Comparison of ENCODE assay signal across 9 cellular contexts in the genomic region with DNA sequence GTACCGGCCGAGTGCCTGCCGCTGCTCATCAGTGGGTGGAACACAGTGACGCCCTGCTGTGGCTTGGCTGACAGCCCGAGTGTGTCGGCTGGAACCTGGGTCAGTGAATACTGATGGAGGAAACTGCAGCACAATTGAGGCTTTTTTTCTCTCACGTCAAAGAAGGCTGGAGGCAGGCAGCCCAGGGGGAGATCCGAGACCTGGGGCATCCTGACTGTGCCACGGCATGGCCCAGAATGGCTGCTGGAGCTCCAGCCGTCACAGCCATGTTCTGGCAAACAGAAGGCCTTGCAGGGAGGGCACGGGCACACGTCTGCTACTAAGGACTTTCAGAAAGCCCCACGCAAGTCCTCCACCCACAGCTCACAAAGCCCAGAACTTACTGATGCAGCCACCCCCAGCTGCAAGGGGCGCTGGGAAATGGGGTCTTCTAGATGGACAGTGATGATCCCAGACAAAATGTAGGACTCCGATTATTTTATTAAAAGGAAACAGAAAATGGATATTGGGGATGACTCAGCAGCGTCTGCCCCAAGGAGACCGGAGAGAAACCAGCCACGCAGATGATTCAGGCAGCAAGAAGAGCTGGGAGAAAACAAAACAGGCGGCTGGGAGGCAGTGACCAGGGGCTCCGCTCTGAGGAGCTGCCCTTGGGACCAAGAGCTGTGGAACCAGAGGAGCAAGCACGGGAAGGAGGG.
DNase-seq lines count a peak whose midpoint lies in the region; ATAC-seq and TF ChIP-seq lines count a peak whose summit lies in the region.
"Had no signal": no experiment of that assay in that cellular context is flagged by ENCODE, and none has a peak within 500 bp of the region (broad histone marks: within the 10 kb centered on the region; RNA-seq: fewer than 3 reads in every experiment).

No MANE protein-coding gene starts in this region.

- H3K36me3 ChIP-seq in upper lobe of right lung: no peaks in the 10 kb centered on the region
- H3K36me3 ChIP-seq in gastrocnemius medialis: no peaks in the 10 kb centered on the region

- no peaks in the 10 kb centered on the region for H3K27me3 ChIP-seq in right cardiac atrium (ENCODE audit: control insufficient read depth, insufficient read depth)
- no peaks in the 10 kb centered on the region for H3K27me3 ChIP-seq in upper lobe of right lung
- H3K27me3 ChIP-seq in gastrocnemius medialis: no peaks in the 10 kb centered on the region

- no peak for ATAC-seq in Right ventricle myocardium superior (ENCODE audit: poor library complexity)
- no peak for ATAC-seq in right cardiac atrium
- ATAC-seq in upper lobe of right lung: no peak
- ATAC-seq in GM19351 (IDR thresholded peaks at IDR 0.05; ENCODE audit: unreplicated experiment): no peak
- no peak for ATAC-seq in gastrocnemius medialis
- ATAC-seq: activated CD8-positive, alpha-beta T cell treated with anti-CD3 and anti-CD28 coated beads for 36 hours had no signal

- no peak for TF ChIP-seq POLR2A in gastrocnemius medialis (IDR thresholded peaks at IDR 0.05)

- H3K9me3 ChIP-seq in right cardiac atrium (ENCODE audit: control insufficient read depth, low read length): no peaks in the 10 kb centered on the region
- no peaks in the 10 kb centered on the region for H3K9me3 ChIP-seq in upper lobe of right lung
- H3K9me3 ChIP-seq in gastrocnemius medialis: no peaks in the 10 kb centered on the region

- no peak overlapping the region for H3K27ac ChIP-seq in right cardiac atrium (ENCODE audit: low read length)
- H3K27ac ChIP-seq in upper lobe of right lung: no peak overlapping the region
- H3K27ac ChIP-seq in gastrocnemius medialis: no peak overlapping the region

- H3K4me1 ChIP-seq in right cardiac atrium (ENCODE audit: control insufficient read depth, insufficient read depth, low read length) (no peaks in the 10 kb centered on the region), upper lobe of right lung (no peaks in the 10 kb centered on the region), gastrocnemius medialis (no peaks in the 10 kb centered on the region)

- TF ChIP-seq CTCF in cardiac fibroblast (IDR thresholded peaks at IDR 0.05; ENCODE audit: low read depth, low read length) (no peak), upper lobe of right lung (IDR thresholded peaks at IDR 0.05) (no peak), gastrocnemius medialis (IDR thresholded peaks at IDR 0.05 in 4 of 5, conservative IDR thresholded peaks at IDR 0.05 in 1 of 5) (no peak)

- H3K4me3 ChIP-seq in right cardiac atrium (ENCODE audit: low read length) (no peak overlapping the region), cardiac fibroblast (replicated peaks in 1 of 2; ENCODE audit: low read depth in 2 of 2, low read length in 2 of 2) (no peak overlapping the region), upper lobe of right lung (no peak overlapping the region), gastrocnemius medialis (no peak overlapping the region)

- WGBS in right cardiac atrium: 73% methylated on average over 21 of the region's 21 CpGs

- intact Hi-C loops in Right ventricle myocardium superior (cut with DNase I): no loop called here
- intact Hi-C loops in right cardiac atrium (cut with DNase I): no loop called here
- intact Hi-C loops in upper lobe of right lung (cut with DNase I): no loop called here
- intact Hi-C loops in gastrocnemius medialis (cut with DNase I; ENCODE audit: low total_unique reads): no loop called here

- in situ Hi-C loops in gastrocnemius medialis (cut with MboI; ENCODE audit: low sequenced_read_pairs in 4 of 4): no loop called here

- DNase-seq in Right ventricle myocardium superior (peak; percentile 29), right cardiac atrium (no peak), NCI-H345 treated with DMSO at 0.1 percent for 48 hours (lab: John Stamatoyannopoulos, UW; ENCODE audit: unreplicated experiment) (peak; percentile 83), cardiac fibroblast (ENCODE audit: low read depth in 2 of 2) (peak; percentile 20 to 76), upper lobe of right lung (peak; percentile 52), gastrocnemius medialis (no peak)
- no peak for DNase-seq in stimulated activated CD4-positive, alpha-beta T cell treated with anti-CD3 and anti-CD28 coated beads, Interleukin-4, amount 100 ng/mL, for 4 hours
- DNase-seq: activated CD8-positive, alpha-beta T cell treated with anti-CD3 and anti-CD28 coated beads for 36 hours had no signal

Comparison
In these comparisons a context has a peak if more than half of its experiments do, and no peak if none do; other contexts are left out.
1. DNase-seq: peak in Right ventricle myocardium superior (single experiment), NCI-H345 treated with DMSO at 0.1 percent for 48 hours (single experiment), cardiac fibroblast (2 of 2) and upper lobe of right lung (single experiment); none in right cardiac atrium (0 of 3), gastrocnemius medialis (0 of 2) and stimulated activated CD4-positive, alpha-beta T cell treated with anti-CD3 and anti-CD28 coated beads, Interleukin-4, amount 100 ng/mL, for 4 hours (0 of 2).